ENCODE assay signal across 11 cellular contexts in the genomic region with DNA sequence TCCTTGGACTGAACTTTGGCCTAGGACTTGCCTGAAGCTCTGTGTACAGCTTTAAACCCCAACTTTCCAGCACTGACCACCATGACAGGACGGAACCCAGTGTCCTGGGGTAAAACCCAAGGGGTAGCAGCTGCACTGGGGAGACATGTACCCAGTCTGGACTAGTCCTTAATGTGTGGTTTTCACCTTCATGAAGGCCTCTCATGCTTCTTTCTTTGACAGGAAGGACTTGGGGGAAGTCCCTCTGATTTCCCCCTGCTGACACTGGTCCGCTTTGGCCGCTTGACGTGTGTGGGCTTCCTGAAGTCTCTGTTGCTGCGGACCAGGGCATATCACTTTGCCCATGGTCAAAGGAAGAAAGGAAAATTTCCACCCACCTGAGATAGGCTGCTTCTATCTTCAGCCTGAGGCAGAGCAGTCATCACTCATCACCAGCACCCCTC.
DNase-seq lines count a peak whose midpoint lies in the region; ATAC-seq and TF ChIP-seq lines count a peak whose summit lies in the region.
"Had no signal": no experiment of that assay in that cellular context is flagged by ENCODE, and none has a peak within 500 bp of the region (broad histone marks: within the 10 kb centered on the region; RNA-seq: fewer than 3 reads in every experiment).

No MANE protein-coding gene starts in this region.

- H2AK5ac ChIP-seq in mesendoderm (ENCODE audit: low read length), result no peak overlapping the region

- TF ChIP-seq CTCF in mucosa of descending colon (IDR thresholded peaks at IDR 0.05), result no peak

- no peak overlapping the region for H4K8ac ChIP-seq in mesendoderm (ENCODE audit: low read depth, low read length)

- no peak overlapping the region for H3K4me2 ChIP-seq in mesendoderm (ENCODE audit: low read length)

- no peak overlapping the region for H3K56ac ChIP-seq in mesendoderm (ENCODE audit: low read length)

- intact Hi-C loops in mucosa of descending colon (cut with DNase I, micrococcal nuclease), result no loop called here

- ATAC-seq in GM18511 (IDR thresholded peaks at IDR 0.05; ENCODE audit: unreplicated experiment) (peak; percentile 62), GM21447 (IDR thresholded peaks at IDR 0.05; ENCODE audit: unreplicated experiment) (peak; percentile 50), HG03378 (IDR thresholded peaks at IDR 0.05; ENCODE audit: unreplicated experiment) (peak; percentile 51), mucosa of descending colon (peak; percentile 35)

- WGBS in mesendoderm (ENCODE audit: extremely low coverage, insufficient coverage, low lambda C conversion rate), result no CpG with 5 or more reads among the region's 5 CpGs

- no peak overlapping the region for H3K4ac ChIP-seq in mesendoderm (ENCODE audit: low read depth, low read length)

- no peak overlapping the region for H2BK15ac ChIP-seq in mesendoderm (replicated peaks; ENCODE audit: low read depth)

- no peak overlapping the region for H3K18ac ChIP-seq in mesendoderm (ENCODE audit: low read length)

- H2BK5ac ChIP-seq in mesendoderm (ENCODE audit: low read length), result no peak overlapping the region

- no peak overlapping the region for H3K23ac ChIP-seq in mesendoderm (ENCODE audit: low read length)

- H3K9ac ChIP-seq in mesendoderm (ENCODE audit: low read length), result no peak overlapping the region
- H3K9ac ChIP-seq: parathyroid adenoma had no signal

- H3K4me1 ChIP-seq in mucosa of descending colon (ENCODE audit: low read depth) (peaks cover 6% of the 10 kb centered on the region), mesendoderm (ENCODE audit: control insufficient read depth, low read depth, low read length) (no peaks in the 10 kb centered on the region)
- H3K4me1 ChIP-seq: parathyroid adenoma had no signal

- H3K9me3 ChIP-seq in mucosa of descending colon, result no peaks in the 10 kb centered on the region
- H3K9me3 ChIP-seq: stomach had no signal

- H3K36me3 ChIP-seq in mucosa of descending colon (ENCODE audit: low read depth) (no peaks in the 10 kb centered on the region), mesendoderm (ENCODE audit: control insufficient read depth, insufficient read depth, low read length) (no peaks in the 10 kb centered on the region)

- no peak overlapping the region for H2BK120ac ChIP-seq in mesendoderm (ENCODE audit: low read depth, low read length)

- H4K5ac ChIP-seq in mesendoderm (ENCODE audit: low read length), result no peak overlapping the region

- H3K4me3 ChIP-seq in mucosa of descending colon (no peak overlapping the region), mesendoderm (ENCODE audit: low read length) (no peak overlapping the region)
- H3K4me3 ChIP-seq: stomach had no signal

- no peak overlapping the region for H3K27ac ChIP-seq in mesendoderm (ENCODE audit: low read depth, low read length)
- H3K27ac ChIP-seq: parathyroid adenoma, stomach had no signal

- DNase-seq in mucosa of descending colon (no peak), SKM-1 treated with dmso at 0.1 percent for 144 hours (lab: John Stamatoyannopoulos, UW; ENCODE audit: unreplicated experiment) (no peak), mesendoderm (no peak), DMS153 treated with DMSO at 0.1 percent for 48 hours (lab: John Stamatoyannopoulos, UW; ENCODE audit: unreplicated experiment) (no peak), NCI-H1048 (lab: John Stamatoyannopoulos, UW) (no peak)
- DNase-seq: NCI-H1436, stomach had no signal

- no peaks in the 10 kb centered on the region for H3K79me2 ChIP-seq in mesendoderm (ENCODE audit: control insufficient read depth, insufficient read depth, low read length)
- H3K79me2 ChIP-seq: parathyroid adenoma had no signal

- H3K79me1 ChIP-seq in mesendoderm (ENCODE audit: low read length), result no peaks in the 10 kb centered on the region

- H3K27me3 ChIP-seq in mesendoderm (ENCODE audit: insufficient read depth, low read length, poor library complexity), result no peaks in the 10 kb centered on the region
- H3K27me3 ChIP-seq: stomach had no signal
